8 cellular contexts compared by ENCODE assay signal in genomic region chr2:133266926-133267590, GRCh38.
DNase-seq lines count a peak whose midpoint lies in the region; ATAC-seq and TF ChIP-seq lines count a peak whose summit lies in the region.

No MANE protein-coding gene starts in this region.

- TF ChIP-seq CTCF in foreskin keratinocyte (conservative IDR thresholded peaks at IDR 0.05) = no peak
- no peak for TF ChIP-seq CTCF in psoas muscle (IDR thresholded peaks at IDR 0.05)

- 3 to 5% (median 5%) methylated on average over 14 to 17 of the region's 17 CpGs for WGBS in psoas muscle, 3 donors

- peak; percentile 17 for ATAC-seq in foreskin keratinocyte
- ATAC-seq in psoas muscle = no peak
- no peak for ATAC-seq in GM18511 (IDR thresholded peaks at IDR 0.05; ENCODE audit: unreplicated experiment)
- no peak for ATAC-seq in GM21825 (IDR thresholded peaks at IDR 0.05; ENCODE audit: unreplicated experiment)

- H3K36me3 ChIP-seq in ES-I3 (ENCODE audit: insufficient read depth, low read length) (no peaks in the 10 kb centered on the region), psoas muscle (ENCODE audit: insufficient read depth in 1 of 2, low read depth in 1 of 2) (no peaks in the 10 kb centered on the region)

- H3K27ac ChIP-seq in foreskin keratinocyte (no peak overlapping the region), psoas muscle (no peak overlapping the region)

- H3K9me3 ChIP-seq in ES-I3 (ENCODE audit: control insufficient read depth, insufficient read depth, low read length) = no peaks in the 10 kb centered on the region
- no peaks in the 10 kb centered on the region for H3K9me3 ChIP-seq in psoas muscle

- H3K27me3 ChIP-seq in foreskin keratinocyte (no peaks in the 10 kb centered on the region), psoas muscle (ENCODE audit: insufficient read depth in 3 of 3, low read length in 2 of 3) (peaks cover 0 to 7% (median 2%) of the 10 kb centered on the region in 3 donors)

- H3K9ac ChIP-seq in ES-I3 (ENCODE audit: low read depth, low read length) = peak overlapping the region; percentile 51; the same call in 1 of the 2 replicates

- H3K4me1 ChIP-seq in ES-I3 (ENCODE audit: insufficient read depth, low read length) = 0 out of 2 replicates have a peak, but pooled peaks cover 3% of the 10 kb centered on the region
- H3K4me1 ChIP-seq in foreskin keratinocyte = no peaks in the 10 kb centered on the region
- no peaks in the 10 kb centered on the region for H3K4me1 ChIP-seq in psoas muscle

- intact Hi-C loops in psoas muscle (cut with DNase I) = no loop called here

- peak; percentile 0 for DNase-seq in NCI-H69 (lab: John Stamatoyannopoulos, UW)
- DNase-seq in foreskin keratinocyte = peak in 1 of 2 donors; percentile 14
- no peak for DNase-seq in psoas muscle
- DNase-seq in dedifferentiated amniotic fluid mesenchymal stem cell (ENCODE audit: extremely low spot score) = no peak
- no peak for DNase-seq in cerebellar nuclear complex (lab: John Stamatoyannopoulos, UW)

- peak overlapping the region; percentile 56 for H3K4me3 ChIP-seq in psoas muscle
